8 cellular contexts compared by ENCODE assay signal in genomic region chr20:58895099-58895795, GRCh38. TPM values are rescaled to one million over a fixed set of nuclear protein-coding genes. Genes with fewer than 3 reads are reported as not detected.
DNase-seq lines count a peak whose midpoint lies in the region; ATAC-seq and TF ChIP-seq lines count a peak whose summit lies in the region.

No MANE protein-coding gene starts in this region.

- peak overlapping the region; percentile 100 for H3K27ac Mint-ChIP-seq in activated T-cell treated with anti-CD3 and anti-CD28 coated beads, Interleukin-2, amount 50 U/mL, for 72 hours
- H3K27ac Mint-ChIP-seq in activated T-helper 1 cell treated with anti-CD3 and anti-CD28 coated beads, Interleukin-12 subunit alpha, Interleukin-12 subunit beta, Interleukin-2, Interleukin-4 antibody, amounts not matched to agents 30 ng/mL and 10 ng/mL and 1 ng/mL, durations not matched to agents 14 hours and 24 hours and 36 hours = peak overlapping the region; percentile 49

- peaks cover 71% of the 10 kb centered on the region for H3K4me1 Mint-ChIP-seq in activated T-cell treated with anti-CD3 and anti-CD28 coated beads, Interleukin-2, amount 50 U/mL, for 72 hours (ENCODE audit: low read depth)
- peaks cover 54% of the 10 kb centered on the region for H3K4me1 Mint-ChIP-seq in activated T-helper 1 cell treated with anti-CD3 and anti-CD28 coated beads, Interleukin-12 subunit alpha, Interleukin-12 subunit beta, Interleukin-2, Interleukin-4 antibody, amounts not matched to agents 30 ng/mL and 10 ng/mL and 1 ng/mL, durations not matched to agents 14 hours and 24 hours and 36 hours (ENCODE audit: low read depth)

- intact Hi-C loops in activated T-helper 1 cell treated with anti-CD3 and anti-CD28 coated beads, Interleukin-12 subunit alpha, Interleukin-12 subunit beta, Interleukin-2, Interleukin-4 antibody, amounts not matched to agents 30 ng/mL and 10 ng/mL and 1 ng/mL, durations not matched to agents 14 hours and 24 hours and 36 hours (cut with micrococcal nuclease) = loop anchor here (1.0 to 10.0 kb wide), 2 partner anchors 12 to 660 kb away; no protein-coding TSS in a partner anchor

- no peak overlapping the region for H3K27ac ChIP-seq in suprapubic skin

- H3K9me3 Mint-ChIP-seq in activated T-cell treated with anti-CD3 and anti-CD28 coated beads, Interleukin-2, amount 50 U/mL, for 72 hours = no peaks in the 10 kb centered on the region
- no peaks in the 10 kb centered on the region for H3K9me3 Mint-ChIP-seq in activated T-helper 1 cell treated with anti-CD3 and anti-CD28 coated beads, Interleukin-12 subunit alpha, Interleukin-12 subunit beta, Interleukin-2, Interleukin-4 antibody, amounts not matched to agents 30 ng/mL and 10 ng/mL and 1 ng/mL, durations not matched to agents 14 hours and 24 hours and 36 hours

- 43% methylated on average over 6 of the region's 6 CpGs for WGBS in suprapubic skin

- ATAC-seq in activated T-cell treated with anti-CD3 and anti-CD28 coated beads, Interleukin-2, amount 50 U/mL, for 72 hours (replicated peaks in 1 of 2) = no peak
- no peak for ATAC-seq in GM19324 (IDR thresholded peaks at IDR 0.05; ENCODE audit: low FRiP score, unreplicated experiment)

- peaks cover 14 to 29% of the 10 kb centered on the region in 2 donors for H3K36me3 Mint-ChIP-seq in activated T-cell treated with anti-CD3 and anti-CD28 coated beads, Interleukin-2, amount 50 U/mL, for 72 hours (ENCODE audit: insufficient read depth in 2 of 2)
- peaks cover 39% of the 10 kb centered on the region for H3K36me3 Mint-ChIP-seq in activated T-helper 1 cell treated with anti-CD3 and anti-CD28 coated beads, Interleukin-12 subunit alpha, Interleukin-12 subunit beta, Interleukin-2, Interleukin-4 antibody, amounts not matched to agents 30 ng/mL and 10 ng/mL and 1 ng/mL, durations not matched to agents 14 hours and 24 hours and 36 hours (ENCODE audit: low read depth)

- H3K4me3 Mint-ChIP-seq in activated T-cell treated with anti-CD3 and anti-CD28 coated beads, Interleukin-2, amount 50 U/mL, for 72 hours = peak overlapping the region; percentile 97 to 100
- peak overlapping the region; percentile 76 for H3K4me3 Mint-ChIP-seq in activated T-helper 1 cell treated with anti-CD3 and anti-CD28 coated beads, Interleukin-12 subunit alpha, Interleukin-12 subunit beta, Interleukin-2, Interleukin-4 antibody, amounts not matched to agents 30 ng/mL and 10 ng/mL and 1 ng/mL, durations not matched to agents 14 hours and 24 hours and 36 hours

- no peak for DNase-seq in activated T-cell treated with anti-CD3 and anti-CD28 coated beads, Interleukin-2, amount 50 U/mL, for 72 hours
- DNase-seq in activated T-cell treated with anti-CD3 and anti-CD28 coated beads, Interleukin-2, amount 50 U/mL, for 48 hours = no peak
- no peak for DNase-seq in activated T-helper 1 cell treated with anti-CD3 and anti-CD28 coated beads, Interleukin-12 subunit alpha, Interleukin-12 subunit beta, Interleukin-2, Interleukin-4 antibody, amounts not matched to agents 30 ng/mL and 10 ng/mL and 1 ng/mL, durations not matched to agents 14 hours and 24 hours and 36 hours (ENCODE audit: low spot score)
- no peak for DNase-seq in suprapubic skin (ENCODE audit: low spot score in 2 of 2)
- DNase-seq in NCI-H2171 (lab: John Stamatoyannopoulos, UW) = no peak
- no peak for DNase-seq in EL

- no peaks in the 10 kb centered on the region for H3K9me3 ChIP-seq in iPS-15b (ENCODE audit: control insufficient read depth, insufficient read depth, low read length)
- H3K9me3 ChIP-seq in suprapubic skin = no peaks in the 10 kb centered on the region

- peaks cover 56% of the 10 kb centered on the region for H3K4me1 ChIP-seq in iPS-15b (ENCODE audit: control insufficient read depth, insufficient read depth, low read length)
- H3K4me1 ChIP-seq in suprapubic skin = peaks cover 74% of the 10 kb centered on the region

- no peak for TF ChIP-seq POLR2A in suprapubic skin (IDR thresholded peaks at IDR 0.05)

- TF ChIP-seq EP300 in suprapubic skin (IDR thresholded peaks at IDR 0.05) = no peak

- TF ChIP-seq CTCF in suprapubic skin (IDR thresholded peaks at IDR 0.05) = no peak

- no peak overlapping the region for H3K9ac ChIP-seq in iPS-15b (ENCODE audit: low read depth, low read length)

- H3K27me3 Mint-ChIP-seq in activated T-cell treated with anti-CD3 and anti-CD28 coated beads, Interleukin-2, amount 50 U/mL, for 72 hours (ENCODE audit: low read depth) = no peaks in the 10 kb centered on the region
- H3K27me3 Mint-ChIP-seq in activated T-helper 1 cell treated with anti-CD3 and anti-CD28 coated beads, Interleukin-12 subunit alpha, Interleukin-12 subunit beta, Interleukin-2, Interleukin-4 antibody, amounts not matched to agents 30 ng/mL and 10 ng/mL and 1 ng/mL, durations not matched to agents 14 hours and 24 hours and 36 hours (ENCODE audit: insufficient read depth) = no peaks in the 10 kb centered on the region

- H3K4me3 ChIP-seq in iPS-15b (ENCODE audit: low read depth, low read length) = peak overlapping the region; percentile 18
- H3K4me3 ChIP-seq in suprapubic skin = peak overlapping the region; percentile 11

- H3K27me3 ChIP-seq in iPS-15b (ENCODE audit: control insufficient read depth, insufficient read depth, low read length) = no peaks in the 10 kb centered on the region
- no peaks in the 10 kb centered on the region for H3K27me3 ChIP-seq in suprapubic skin

- H3K36me3 ChIP-seq in iPS-15b (ENCODE audit: control insufficient read depth, insufficient read depth, low read length) (no peaks in the 10 kb centered on the region), suprapubic skin (no peaks in the 10 kb centered on the region)

RNA-seq across cellular contexts. Expression of gene GNAS, which starts 42.7 kb away (rescaled TPM):
- total RNA-seq in activated T-cell treated with anti-CD3 and anti-CD28 coated beads, Interleukin-2, amount 50 U/mL, for 72 hours = 100 to 1,000 TPM; 781 to 820 TPM
- 498 and 505 TPM in 2 replicates for total RNA-seq in activated T-helper 1 cell treated with anti-CD3 and anti-CD28 coated beads, Interleukin-12 subunit alpha, Interleukin-12 subunit beta, Interleukin-2, Interleukin-4 antibody, amounts not matched to agents 30 ng/mL and 10 ng/mL and 1 ng/mL, durations not matched to agents 14 hours and 24 hours and 36 hours
- 100 to 1,000 TPM; 334 to 533 (median 451) TPM for total RNA-seq in suprapubic skin

RNA-seq across cellular contexts. Expression of gene GNAS-AS1, which starts 44.5 kb away (rescaled TPM):
- 1 to 10 TPM; 2.3 to 2.5 TPM for total RNA-seq in activated T-cell treated with anti-CD3 and anti-CD28 coated beads, Interleukin-2, amount 50 U/mL, for 72 hours
- 1.4 and 1.7 TPM in 2 replicates for total RNA-seq in activated T-helper 1 cell treated with anti-CD3 and anti-CD28 coated beads, Interleukin-12 subunit alpha, Interleukin-12 subunit beta, Interleukin-2, Interleukin-4 antibody, amounts not matched to agents 30 ng/mL and 10 ng/mL and 1 ng/mL, durations not matched to agents 14 hours and 24 hours and 36 hours
- not detected for total RNA-seq in suprapubic skin
